Comparison of ENCODE assay signal across 20 cellular contexts in genomic region chr20:40802886-40803285, GRCh38.
DNase-seq lines count a peak whose midpoint lies in the region; ATAC-seq and TF ChIP-seq lines count a peak whose summit lies in the region.
"Had no signal": no experiment of that assay in that cellular context is flagged by ENCODE, and none has a peak within 500 bp of the region (broad histone marks: within the 10 kb centered on the region; RNA-seq: fewer than 3 reads in every experiment).

No MANE protein-coding gene starts in this region.

- CTCF ChIA-PET in activated CD8-positive, alpha-beta memory T cell treated with anti-CD3 and anti-CD28 coated beads, Interleukin-2, amount 10 ng/mL, durations not matched to agents 7 days and 5 days (lab: Charles Lee), result no interaction called here

- no peaks in the 10 kb centered on the region for H3K9me3 Mint-ChIP-seq in activated CD8-positive, alpha-beta memory T cell treated with anti-CD3 and anti-CD28 coated beads, Interleukin-2, amount 10 ng/mL, durations not matched to agents 7 days and 5 days (ENCODE audit: low read depth)
- H3K9me3 Mint-ChIP-seq: CD8-positive, alpha-beta T cell; GM23338; HFFc6 had no signal

- no peak for TF ChIP-seq CTCF in foreskin fibroblast (IDR thresholded peaks at IDR 0.05; ENCODE audit: low read depth, low read length)

- H3K4me3 ChIP-seq in foreskin fibroblast (ENCODE audit: low read depth in 1 of 2, low read length in 2 of 2), result no peak overlapping the region
- H3K4me3 ChIP-seq: BLaER1, GM12878, GM23338, HAP-1 had no signal

- peaks cover 22% of the 10 kb centered on the region for H3K27me3 Mint-ChIP-seq in activated CD8-positive, alpha-beta memory T cell treated with anti-CD3 and anti-CD28 coated beads, Interleukin-2, amount 10 ng/mL, durations not matched to agents 7 days and 5 days

- peak; percentile 19 for DNase-seq in activated CD8-positive, alpha-beta memory T cell treated with anti-CD3 and anti-CD28 coated beads, Interleukin-2, amount 10 ng/mL, durations not matched to agents 7 days and 5 days
- DNase-seq in activated CD8-positive, alpha-beta memory T cell treated with anti-CD3 and anti-CD28 coated beads for 24 hours, result no peak
- DNase-seq in ecto neural progenitor cell (ENCODE audit: low spot score) (peak; percentile 15), islet precursor cell (peak; percentile 17), foreskin fibroblast (no peak), NCI-H1048 (lab: John Stamatoyannopoulos, UW) (no peak)
- DNase-seq: Caco-2; CD4-positive, CD25-positive, alpha-beta regulatory T cell; CD8-positive, alpha-beta T cell; DMS153; EL; GDM1; HFFc6 had no signal

- no peak overlapping the region for H3K27ac Mint-ChIP-seq in activated CD8-positive, alpha-beta memory T cell treated with anti-CD3 and anti-CD28 coated beads, Interleukin-2, amount 10 ng/mL, durations not matched to agents 7 days and 5 days
- H3K27ac Mint-ChIP-seq: B cell; CD4-positive, CD25-positive, alpha-beta regulatory T cell; CD8-positive, alpha-beta T cell; GM23338; HFFc6 had no signal

- no peaks in the 10 kb centered on the region for H3K36me3 Mint-ChIP-seq in activated CD8-positive, alpha-beta memory T cell treated with anti-CD3 and anti-CD28 coated beads, Interleukin-2, amount 10 ng/mL, durations not matched to agents 7 days and 5 days
- H3K36me3 Mint-ChIP-seq: CD4-positive, CD25-positive, alpha-beta regulatory T cell; CD8-positive, alpha-beta T cell had no signal

- H3K4me3 Mint-ChIP-seq in activated CD8-positive, alpha-beta memory T cell treated with anti-CD3 and anti-CD28 coated beads, Interleukin-2, amount 10 ng/mL, durations not matched to agents 7 days and 5 days, result no peak overlapping the region
- H3K4me3 Mint-ChIP-seq: B cell; CD4-positive, CD25-positive, alpha-beta regulatory T cell; CD8-positive, alpha-beta T cell; GM23338; HFFc6 had no signal

- ATAC-seq in activated CD8-positive, alpha-beta memory T cell treated with anti-CD3 and anti-CD28 coated beads, Interleukin-2, amount 10 ng/mL, durations not matched to agents 7 days and 5 days, result no peak
- ATAC-seq in HG02973 (IDR thresholded peaks at IDR 0.05; ENCODE audit: unreplicated experiment), result no peak
- ATAC-seq in GM19023 (IDR thresholded peaks at IDR 0.05; ENCODE audit: unreplicated experiment), result no peak
- ATAC-seq: CD8-positive, alpha-beta T cell; GM12878; GM23338 had no signal

- H3K4me1 Mint-ChIP-seq in activated CD8-positive, alpha-beta memory T cell treated with anti-CD3 and anti-CD28 coated beads, Interleukin-2, amount 10 ng/mL, durations not matched to agents 7 days and 5 days, result no peaks in the 10 kb centered on the region
- H3K4me1 Mint-ChIP-seq: B cell, GM23338 had no signal

Comparison
In these comparisons a context has a peak if more than half of its experiments do, and no peak if none do; other contexts are left out.
1. DNase-seq: peak in activated CD8-positive, alpha-beta memory T cell treated with anti-CD3 and anti-CD28 coated beads, Interleukin-2, amount 10 ng/mL, durations not matched to agents 7 days and 5 days (single experiment), ecto neural progenitor cell (single experiment) and islet precursor cell (single experiment); none in activated CD8-positive, alpha-beta memory T cell treated with anti-CD3 and anti-CD28 coated beads for 24 hours (single experiment), foreskin fibroblast (0 of 2) and NCI-H1048 (single experiment).